In genomic region chr20:4083103-4083864, GRCh38 we compare ENCODE assay signal across 11 cellular contexts.
A peak's percentile ranks its signal among the peaks of the same experiment; 100 is the strongest.
DNase-seq lines count a peak whose midpoint lies in the region; ATAC-seq, FAIRE-seq and TF ChIP-seq lines count a peak whose summit lies in the region.
"Had no signal": no experiment of that assay in that cellular context is flagged by ENCODE, and none has a peak within 500 bp of the region (broad histone marks: within the 10 kb centered on the region; RNA-seq: fewer than 3 reads in every experiment).

No MANE protein-coding gene starts in this region.

- no peaks in the 10 kb centered on the region for H3K27me3 Mint-ChIP-seq in astrocyte (ENCODE audit: low read depth, unreplicated experiment)
- no peaks in the 10 kb centered on the region for H3K27me3 Mint-ChIP-seq in mesothelial cell of epicardium (ENCODE audit: low read depth)

- TF ChIP-seq POLR2A in esophagus muscularis mucosa (IDR thresholded peaks at IDR 0.05; ENCODE audit: low read depth): no peak

- peak overlapping the region; percentile 16 for H3K27ac Mint-ChIP-seq in astrocyte (ENCODE audit: unreplicated experiment)
- H3K27ac Mint-ChIP-seq in mesothelial cell of epicardium: peak overlapping the region; percentile 30

- H3K36me3 ChIP-seq in astrocyte (ENCODE audit: insufficient read depth, low read length) (no peaks in the 10 kb centered on the region), esophagus muscularis mucosa (no peaks in the 10 kb centered on the region)
- H3K36me3 ChIP-seq: gastrocnemius medialis had no signal

- 30% methylated on average over 8 of the region's 10 CpGs for WGBS in esophagus muscularis mucosa

- intact Hi-C loops in esophagus muscularis mucosa (cut with DNase I): loop anchor here (5.0 kb wide), 1 partner anchor 296 kb away; the partner anchor contains the start of gene CENPB

- H3K27me3 ChIP-seq in astrocyte (ENCODE audit: insufficient read depth, low read length) (no peaks in the 10 kb centered on the region), esophagus muscularis mucosa (no peaks in the 10 kb centered on the region)
- H3K27me3 ChIP-seq: gastrocnemius medialis had no signal

- peak overlapping the region; percentile 44 for H3K27ac ChIP-seq in astrocyte (ENCODE audit: low read depth, low read length)
- H3K27ac ChIP-seq in esophagus muscularis mucosa (replicated peaks in 1 of 4): no peak overlapping the region

- H3K79me2 ChIP-seq in astrocyte (ENCODE audit: insufficient read depth, low read length): no peaks in the 10 kb centered on the region

- TF ChIP-seq CTCF in AG10803 (conservative IDR thresholded peaks at IDR 0.05; ENCODE audit: low read length) (peak; percentile 7; the same call in 1 of the 2 replicates), astrocyte (IDR thresholded peaks at IDR 0.05; ENCODE audit: insufficient read depth, low read depth, low read length) (no peak), mesothelial cell of epicardium (IDR thresholded peaks at IDR 0.05; ENCODE audit: unreplicated experiment) (no peak), esophagus muscularis mucosa (IDR thresholded peaks at IDR 0.05) (no peak)

- DNase-seq in AG10803 (ENCODE audit: low read depth) (peak; percentile 29), KBM-7 (peak; percentile 48), astrocyte (ENCODE audit: low read depth) (no peak), mesothelial cell of epicardium (ENCODE audit: low spot score in 2 of 2, unreplicated experiment in 2 of 2) (no peak), DMS53 (lab: John Stamatoyannopoulos, UW) (no peak), dermis blood vessel endothelial cell (no peak), esophagus muscularis mucosa (ENCODE audit: extremely low spot score) (no peak)
- DNase-seq: DMS153, NCI-H1436 had no signal

- in situ Hi-C loops in KBM-7 (cut with MboI; ENCODE audit: low pct_unique_long_range_greater_than_20kb, low sequenced_read_pairs): no loop called here

- no peak overlapping the region for H3K9ac ChIP-seq in astrocyte (ENCODE audit: low read length)

- no peak for FAIRE-seq in astrocyte (lab: Jason Lieb, UNC)

- ATAC-seq in GM21423 (IDR thresholded peaks at IDR 0.05; ENCODE audit: unreplicated experiment): no peak
- ATAC-seq: gastrocnemius medialis had no signal

- H3K4me3 ChIP-seq in AG10803 (ENCODE audit: low read length) (no peak overlapping the region), astrocyte (ENCODE audit: insufficient read depth, low read depth, low read length) (no peak overlapping the region), esophagus muscularis mucosa (no peak overlapping the region)
- H3K4me3 ChIP-seq: gastrocnemius medialis had no signal

- no peak for TF ChIP-seq EP300 in esophagus muscularis mucosa (IDR thresholded peaks at IDR 0.05)

- H3K4me1 Mint-ChIP-seq in astrocyte (ENCODE audit: low read depth, unreplicated experiment) (peaks cover 7% of the 10 kb centered on the region), mesothelial cell of epicardium (peaks cover 19% of the 10 kb centered on the region)

- H3K4me2 ChIP-seq in astrocyte (ENCODE audit: low read length): peak overlapping the region; percentile 52

- H3K36me3 Mint-ChIP-seq in astrocyte (ENCODE audit: low read depth, unreplicated experiment) (peaks cover 3% of the 10 kb centered on the region), mesothelial cell of epicardium (peaks cover 6% of the 10 kb centered on the region)

- H4K20me1 ChIP-seq in astrocyte (ENCODE audit: insufficient read depth, low read length): no peaks in the 10 kb centered on the region

- H3K9me3 ChIP-seq in astrocyte (ENCODE audit: insufficient read depth, low read depth, low read length) (no peaks in the 10 kb centered on the region), esophagus muscularis mucosa (no peaks in the 10 kb centered on the region)
- H3K9me3 ChIP-seq: gastrocnemius medialis had no signal

- H3K9me3 Mint-ChIP-seq in astrocyte (ENCODE audit: unreplicated experiment) (no peaks in the 10 kb centered on the region), mesothelial cell of epicardium (peaks cover 9% of the 10 kb centered on the region)

- H3K4me3 Mint-ChIP-seq in astrocyte (ENCODE audit: unreplicated experiment): no peak overlapping the region
- H3K4me3 Mint-ChIP-seq in mesothelial cell of epicardium: no peak overlapping the region

- no peak overlapping the region for H2AFZ ChIP-seq in astrocyte (ENCODE audit: low read depth, low read length)

- H3K4me1 ChIP-seq in astrocyte (ENCODE audit: insufficient read depth, low read length) (peaks cover 14% of the 10 kb centered on the region), esophagus muscularis mucosa (peaks cover 13 to 25% (median 17%) of the 10 kb centered on the region in 4 donors)
- H3K4me1 ChIP-seq: gastrocnemius medialis had no signal

Comparison
In these comparisons a context has a peak if more than half of its experiments do, and no peak if none do; other contexts are left out.
1. DNase-seq: peak in AG10803 (single experiment) and KBM-7 (single experiment); none in astrocyte (single experiment), mesothelial cell of epicardium (0 of 2), DMS53 (single experiment), dermis blood vessel endothelial cell (single experiment) and esophagus muscularis mucosa (single experiment).